ENCODE assay signal across 15 cellular contexts in genomic region chr3:122001892-122002291, GRCh38. TPM values are rescaled to one million over a fixed set of nuclear protein-coding genes. Genes with fewer than 3 reads are reported as not detected.
DNase-seq lines count a peak whose midpoint lies in the region; ATAC-seq, FAIRE-seq and TF ChIP-seq lines count a peak whose summit lies in the region.
"Had no signal": no experiment of that assay in that cellular context is flagged by ENCODE, and none has a peak within 500 bp of the region (broad histone marks: within the 10 kb centered on the region; RNA-seq: fewer than 3 reads in every experiment).

No MANE protein-coding gene starts in this region.

- no peaks in the 10 kb centered on the region for H3K9me3 ChIP-seq in DOHH2 (ENCODE audit: control insufficient read depth, insufficient read depth, low read length)
- H3K9me3 ChIP-seq in OCI-LY7 (ENCODE audit: low read length), result no peaks in the 10 kb centered on the region
- H3K9me3 ChIP-seq in GM12878 (replicated peaks; ENCODE audit: control insufficient read depth, insufficient read depth, low read length), result no peaks in the 10 kb centered on the region
- H3K9me3 ChIP-seq: A549 had no signal

- H3F3A ChIP-seq in DOHH2 (ENCODE audit: control insufficient read depth, insufficient read depth), result peaks cover 7% of the 10 kb centered on the region; the same call in 1 of the 2 replicates

- intact Hi-C loops in OCI-LY7 (cut with micrococcal nuclease; ENCODE audit: unreplicated experiment), result no loop called here
- intact Hi-C loops in GM12878 (cut with micrococcal nuclease; ENCODE audit: unreplicated experiment), result loop anchor here (2.0 to 5.0 kb wide), 2 partner anchors 17 to 165 kb away; partner anchors contain the start of genes EAF2 and IQCB1
- intact Hi-C loops in posterior vena cava (cut with DNase I), result no loop called here

- H3K4me3 ChIP-seq in DOHH2 (ENCODE audit: low read length), result no peak overlapping the region
- H3K4me3 ChIP-seq in OCI-LY7 (ENCODE audit: low read depth, low read length, poor library complexity, severe bottlenecking), result no peak overlapping the region
- H3K4me3 ChIP-seq in GM12878, result no peak overlapping the region
- H3K4me3 ChIP-seq: A549, GM23338 had no signal

- no peaks in the 10 kb centered on the region for H3K79me2 ChIP-seq in DOHH2 (ENCODE audit: control insufficient read depth, low read length)
- H3K79me2 ChIP-seq in OCI-LY7 (ENCODE audit: insufficient read depth, low read depth, low read length), result no peaks in the 10 kb centered on the region
- peaks cover 14% of the 10 kb centered on the region for H3K79me2 ChIP-seq in GM12878 (ENCODE audit: control insufficient read depth, insufficient read depth, low read length)

- WGBS in GM12878 (ENCODE audit: insufficient coverage, insufficient replicate concordance, low lambda C conversion rate, missing lambda C conversion rate), result 98% methylated on average over 3 of the region's 3 CpGs

- no peak for TF ChIP-seq RAD21 in GM12878 (IDR thresholded peaks at IDR 0.05; ENCODE audit: insufficient read depth, low read depth, low read length)

- no peak for TF ChIP-seq EP300 in GM12878 (IDR thresholded peaks at IDR 0.05; ENCODE audit: borderline replicate concordance in 1 of 2, control insufficient read depth in 1 of 2, low read depth in 2 of 2, low read length in 2 of 2)

- FAIRE-seq in GM12878 (lab: Jason Lieb, UNC), result no peak
- FAIRE-seq: A549 had no signal

- TF ChIP-seq CTCF in DOHH2 (IDR thresholded peaks at IDR 0.05; ENCODE audit: low read depth, low read length, poor library complexity, severe bottlenecking) (no peak), OCI-LY7 (conservative IDR thresholded peaks at IDR 0.05; ENCODE audit: low read length) (no peak), GM12878 (IDR thresholded peaks at IDR 0.05 in 2 of 3, conservative IDR thresholded peaks at IDR 0.05 in 1 of 3; ENCODE audit: control insufficient read depth in 2 of 3, extremely low read depth in 1 of 3, insufficient read depth in 1 of 3, low read depth in 3 of 3, low read length in 3 of 3) (no peak)

- H4K20me1 ChIP-seq in DOHH2 (ENCODE audit: control insufficient read depth, insufficient read depth, low read depth, low read length), result no peaks in the 10 kb centered on the region
- H4K20me1 ChIP-seq in OCI-LY7 (ENCODE audit: insufficient read depth, low read length), result no peaks in the 10 kb centered on the region
- no peaks in the 10 kb centered on the region for H4K20me1 ChIP-seq in GM12878 (ENCODE audit: control insufficient read depth, insufficient read depth)

- peak overlapping the region; percentile 81; the same call in 1 of the 2 replicates for H3K4me2 ChIP-seq in DOHH2 (ENCODE audit: low read length)
- peak overlapping the region; percentile 93; the same call in 1 of the 2 replicates for H3K4me2 ChIP-seq in OCI-LY7 (ENCODE audit: low read length)
- peak overlapping the region; percentile 43; the same call in 1 of the 2 replicates for H3K4me2 ChIP-seq in GM12878 (ENCODE audit: control insufficient read depth, insufficient read depth)
- H3K4me2 ChIP-seq: A549, GM23338 had no signal

- H3K27me3 ChIP-seq in DOHH2 (ENCODE audit: control insufficient read depth, low read length), result no peaks in the 10 kb centered on the region
- H3K27me3 ChIP-seq in GM12878 (replicated peaks in 1 of 2; ENCODE audit: control insufficient read depth in 2 of 2, insufficient read depth in 2 of 2, low read length in 1 of 2), result no peaks in the 10 kb centered on the region

- CTCF ChIA-PET in OCI-LY7 (lab: Charles Lee; ENCODE audit: unreplicated experiment), result interaction anchor here (0.6 to 1.0 kb wide), 2 partner anchors 9 to 152 kb away, joined by 3 to 4 read pairs; no protein-coding TSS in a partner anchor
- CTCF ChIA-PET in GM12878 (lab: Yijun Ruan, JAX), result interaction anchor here (0.9 to 4.6 kb wide), 12 partner anchors 12 to 298 kb away, joined by 3 to 23 read pairs (median 6); no protein-coding TSS in a partner anchor

- in situ Hi-C loops in GM12878 (cut with MboI), result loop anchor here (5.0 kb wide), 1 partner anchor 75 kb away; no protein-coding TSS in a partner anchor

- RAD21 ChIA-PET in GM12878 (lab: Charles Lee; ENCODE audit: unreplicated experiment), result interaction anchor here (1.1 to 12.6 kb wide), 13 partner anchors 10 to 254 kb away, joined by 3 to 137 read pairs (median 13); partner anchors contain the start of gene CD86

- POLR2A ChIA-PET in OCI-LY7 (lab: Charles Lee), result interaction anchor here (0.7 to 4.3 kb wide), 9 partner anchors 9 to 89 kb away, joined by 3 to 22 read pairs (median 12); no protein-coding TSS in a partner anchor
- POLR2A ChIA-PET in GM12878 (lab: Charles Lee), result interaction anchor here (0.8 to 9.1 kb wide), 12 partner anchors 9 to 193 kb away, joined by 3 to 120 read pairs (median 3); partner anchors contain the start of gene ILDR1

- SMC1A ChIA-PET in GM12878 (lab: Charles Lee; ENCODE audit: uncharacterized antibody, unreplicated experiment), result interaction anchor here (0.8 to 28.1 kb wide), 10 partner anchors 10 to 261 kb away, joined by 3 to 882 read pairs (median 5); partner anchors contain the start of gene ILDR1

- BruUV-seq in OCI-LY7 (replicated peaks; lab: Mats Ljungman, UMichigan), result no TSS peak
- BruUV-seq in GM12878 (replicated peaks; lab: Mats Ljungman, UMichigan), result no TSS peak

- TF ChIP-seq POLR2A in GM12878 (IDR thresholded peaks at IDR 0.05; ENCODE audit: low read depth, low read length), result no peak

- H2AFZ ChIP-seq in OCI-LY7 (ENCODE audit: low read length) (no peak overlapping the region), GM12878 (ENCODE audit: control insufficient read depth, low read depth, low read length) (no peak overlapping the region)
- H2AFZ ChIP-seq: GM23338 had no signal

- no peaks in the 10 kb centered on the region; the same call in 1 of the 2 replicates for H3K36me3 ChIP-seq in DOHH2 (ENCODE audit: control insufficient read depth, low read length)
- H3K36me3 ChIP-seq in OCI-LY7 (ENCODE audit: insufficient read depth, low read length), result no peaks in the 10 kb centered on the region; the same call in 1 of the 2 replicates
- peaks cover 4 to 16% of the 10 kb centered on the region in 2 experiments for H3K36me3 ChIP-seq in GM12878 (ENCODE audit: control insufficient read depth in 2 of 2, insufficient read depth in 2 of 2, low read length in 1 of 2)

- DNase-seq in OCI-LY7 (ENCODE audit: low spot score), result no peak
- no peak for DNase-seq in GM12878 (ENCODE audit: low read depth, low spot score)
- DNase-seq in amygdala (lab: John Stamatoyannopoulos, UW), result no peak
- no peak for DNase-seq in posterior vena cava (ENCODE audit: low spot score)
- DNase-seq in occipital lobe (lab: John Stamatoyannopoulos, UW), result no peak
- no peak for DNase-seq in NCI-H1105 (lab: John Stamatoyannopoulos, UW)
- DNase-seq: CD4-positive, CD25-positive, alpha-beta regulatory T cell; DMS53 had no signal

- H3K27ac ChIP-seq in DOHH2 (ENCODE audit: low read depth, low read length), result peak overlapping the region; percentile 69; the same call in 1 of the 2 replicates
- peak overlapping the region; percentile 59 for H3K27ac ChIP-seq in OCI-LY7 (ENCODE audit: low read depth, low read length, poor library complexity, severe bottlenecking)
- H3K27ac ChIP-seq in GM12878 (ENCODE audit: control insufficient read depth, insufficient read depth), result peak overlapping the region; percentile 22; the same call in 1 of the 2 replicates
- H3K27ac ChIP-seq: A549 had no signal

- H3K4me1 ChIP-seq in DOHH2 (ENCODE audit: control insufficient read depth, low read length), result peaks cover 85% of the 10 kb centered on the region
- peaks cover 80% of the 10 kb centered on the region for H3K4me1 ChIP-seq in OCI-LY7 (ENCODE audit: insufficient read depth, low read length, poor library complexity, severe bottlenecking)
- peaks cover 77% of the 10 kb centered on the region for H3K4me1 ChIP-seq in GM12878 (ENCODE audit: control insufficient read depth, insufficient read depth, low read length)
- H3K4me1 ChIP-seq: A549 had no signal

- no peak for ATAC-seq in GM12878

- no peak overlapping the region for H3K9ac ChIP-seq in GM12878 (ENCODE audit: control insufficient read depth, insufficient read depth, low read length)

- H3K9me2 ChIP-seq in DOHH2 (replicated peaks; ENCODE audit: control insufficient read depth, low read length) (no peaks in the 10 kb centered on the region), OCI-LY7 (ENCODE audit: insufficient read depth, low read length) (no peaks in the 10 kb centered on the region)

RNA-seq across cellular contexts. Expression of gene ILDR1, which starts 20.2 kb away (rescaled TPM):
- 1.1 and 2.4 TPM in 2 replicates for total RNA-seq in OCI-LY7 (2014; rRNA removed; shearing (Covaris generic))
- total RNA-seq in OCI-LY7 (2022) (2.5 and 2.6 TPM in 2 replicates), GM12878 (2014; rRNA removed) (8.4 and 9.7 TPM in 2 replicates), GM12878 (2014; rRNA removed; fragmentation: Illumina TruSeq; extraction: Trizol) (5.1 and 5.3 TPM in 2 replicates), GM12878 (2021) (7.4 and 7.8 TPM in 2 replicates), posterior vena cava (under 1 TPM in 1 of 2 donors, not detected in 1; 0.10 TPM), occipital lobe (not detected)
- 20.8 and 24.7 TPM in 2 replicates for total RNA-seq in GM12878 (2013; cell fraction: nucleolus; rRNA removed)
- polyA plus RNA-seq in GM12878 (2011; ENCODE audit: low read depth), result 2.3 TPM
- polyA plus RNA-seq in GM12878 (2011; rRNA removed) (12.0 and 12.4 TPM in 2 replicates), GM12878 (2014; fragmentation: Illumina TruSeq; extraction: Trizol) (5.6 and 6.2 TPM in 2 replicates), GM12878 (2014; fragmentation: Nextera tagmentation; extraction: Ambion mirVana) (1 to 10 TPM; 1.3 to 1.8 TPM), GM12878 (2014; rRNA removed) (7.9 and 8.2 TPM in 2 replicates), GM12878 (2016; fragmentation: Nextera tagmentation; extraction: Ambion mirVana) (1 to 10 TPM; 6.6 to 7.5 TPM)
- polyA plus RNA-seq in GM12878 (2011; cell fraction: cytosol; rRNA removed), result 15.0 and 17.7 TPM in 2 replicates
- polyA plus RNA-seq in GM12878 (2011; cell fraction: nucleus; rRNA removed), result 12.5 and 16.8 TPM in 2 replicates
- 4.5 and 7.5 TPM in 2 replicates for polyA plus RNA-seq in GM12878 (2012)
- 45.2 and 60.4 TPM in 2 replicates for polyA minus RNA-seq in GM12878 (2011; rRNA and poly(A)+ RNA removed)
- polyA minus RNA-seq in GM12878 (2011; cell fraction: cytosol; rRNA and poly(A)+ RNA removed), result 9.6 and 15.1 TPM in 2 replicates
- polyA minus RNA-seq in GM12878 (2011; cell fraction: nucleus; rRNA and poly(A)+ RNA removed), result 20.7 and 37.2 TPM in 2 replicates
- total RNA-seq: CD4-positive, CD25-positive, alpha-beta regulatory T cell; Daoy; HT1080 had no signal
- polyA plus RNA-seq: A549, AG04450, BJ had no signal

RNA-seq across cellular contexts. Expression of gene CD86, which starts 53.3 kb away (rescaled TPM):
- total RNA-seq in OCI-LY7 (2014; rRNA removed; shearing (Covaris generic)), result 10.8 and 13.5 TPM in 2 replicates
- total RNA-seq in OCI-LY7 (2022) (18.9 and 22.2 TPM in 2 replicates), GM12878 (2014; rRNA removed) (40.9 and 50.5 TPM in 2 replicates), GM12878 (2014; rRNA removed; fragmentation: Illumina TruSeq; extraction: Trizol) (57.6 and 58.8 TPM in 2 replicates), GM12878 (2021) (41.9 and 49.8 TPM in 2 replicates), posterior vena cava (1 to 10 TPM; 5.0 to 9.7 TPM), occipital lobe (1.7 TPM)
- 126 and 130 TPM in 2 replicates for total RNA-seq in GM12878 (2013; cell fraction: nucleolus; rRNA removed)
- polyA plus RNA-seq in GM12878 (2011; ENCODE audit: low read depth), result 18.9 TPM
- polyA plus RNA-seq in GM12878 (2011; rRNA removed) (100 and 126 TPM in 2 replicates), GM12878 (2014; fragmentation: Illumina TruSeq; extraction: Trizol) (75.1 and 112 TPM in 2 replicates), GM12878 (2014; fragmentation: Nextera tagmentation; extraction: Ambion mirVana) (10 to 100 TPM; 68.0 to 79.5 TPM), GM12878 (2014; rRNA removed) (40.6 and 50.0 TPM in 2 replicates), GM12878 (2016; fragmentation: Nextera tagmentation; extraction: Ambion mirVana) (10 to 100 TPM; 48.5 to 53.5 TPM)
- 49.2 and 59.8 TPM in 2 replicates for polyA plus RNA-seq in GM12878 (2011; cell fraction: cytosol; rRNA removed)
- polyA plus RNA-seq in GM12878 (2011; cell fraction: nucleus; rRNA removed), result 32.9 and 37.0 TPM in 2 replicates
- 18.5 and 26.0 TPM in 2 replicates for polyA plus RNA-seq in GM12878 (2012)
- 63.2 and 76.4 TPM in 2 replicates for polyA minus RNA-seq in GM12878 (2011; rRNA and poly(A)+ RNA removed)
- 14.0 and 20.2 TPM in 2 replicates for polyA minus RNA-seq in GM12878 (2011; cell fraction: cytosol; rRNA and poly(A)+ RNA removed)
- polyA minus RNA-seq in GM12878 (2011; cell fraction: nucleus; rRNA and poly(A)+ RNA removed), result 45.3 and 52.9 TPM in 2 replicates
- total RNA-seq: CD4-positive, CD25-positive, alpha-beta regulatory T cell; HT1080 had no signal
- polyA plus RNA-seq: AG04450, BJ, GM23338 had no signal

Comparison
In these comparisons a context has a peak if more than half of its experiments do, and no peak if none do; other contexts are left out.
1. H3K4me2 ChIP-seq: peak in every context shown above with its lines; median percentile 93 in OCI-LY7; 81 in DOHH2; 43 in GM12878.